7 cellular contexts compared by ENCODE assay signal in the genomic region with DNA sequence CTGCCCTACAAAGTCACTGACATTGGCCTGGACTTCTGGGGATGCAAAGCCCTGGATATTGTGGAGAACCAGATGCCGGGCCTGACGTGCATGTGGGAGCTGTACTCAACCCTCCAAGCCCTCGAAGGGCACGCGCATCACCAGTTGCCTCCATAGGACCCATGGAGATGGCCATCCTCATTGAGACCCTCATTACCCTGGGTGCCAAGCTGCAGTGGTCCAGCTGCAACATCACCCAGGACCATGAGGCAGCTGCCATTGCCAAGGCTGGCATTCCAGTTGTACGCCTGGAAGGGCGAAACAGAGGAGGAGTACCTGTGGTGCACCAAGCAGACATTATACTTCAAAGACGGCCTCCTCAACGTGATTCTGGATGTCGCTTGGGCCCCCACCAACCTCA. TPM values are rescaled to one million over a fixed set of nuclear protein-coding genes. Genes with fewer than 3 reads are reported as not detected.
"Had no signal": no experiment of that assay in that cellular context is flagged by ENCODE, and none has a peak within 500 bp of the region (broad histone marks: within the 10 kb centered on the region; RNA-seq: fewer than 3 reads in every experiment).

No MANE protein-coding gene starts in this region.

- FAIRE-seq: G401.6, GM12891, GM12892, GM18507, GM19239 had no signal

- DNase-seq: GF-D8 had no signal

RNA-seq across cellular contexts. Expression of gene CCDC83, which starts 1.9 kb away (rescaled TPM):
- total RNA-seq: G401 had no signal
